Comparison of ENCODE assay signal across 8 cellular contexts in genomic region chr20:728022-728944, GRCh38. TPM values are rescaled to one million over a fixed set of nuclear protein-coding genes. Genes with fewer than 3 reads are reported as not detected.
A peak's percentile ranks its signal among the peaks of the same experiment; 100 is the strongest.
DNase-seq lines count a peak whose midpoint lies in the region; TF ChIP-seq lines count a peak whose summit lies in the region.

No MANE protein-coding gene starts in this region.

- H3K36me3 ChIP-seq in H7 (replicated peaks; ENCODE audit: control insufficient read depth, insufficient read depth, low read length) (no peaks in the 10 kb centered on the region), vagina (no peaks in the 10 kb centered on the region)

- H3K9me3 ChIP-seq in vagina, result no peaks in the 10 kb centered on the region

- H3K4me1 ChIP-seq in vagina, result peaks cover 10% of the 10 kb centered on the region

- H3K4me3 ChIP-seq in AG09309 (ENCODE audit: control insufficient read depth, low read depth, low read length), result peak overlapping the region; percentile 16
- H3K4me3 ChIP-seq in H7 (ENCODE audit: insufficient read depth, low read depth, low read length), result peak overlapping the region; percentile 56
- peak overlapping the region; percentile 22 to 31 for H3K4me3 ChIP-seq in vagina

- TF ChIP-seq CTCF in AG09309 (IDR thresholded peaks at IDR 0.05; ENCODE audit: control insufficient read depth, insufficient read depth, low read depth, low read length, missing control alignments) (peak; percentile 66), vagina (IDR thresholded peaks at IDR 0.05) (peak in 1 of 3 experiments; percentile 13)

- H3K27ac ChIP-seq in vagina, result no peak overlapping the region

- no peak for TF ChIP-seq POLR2A in vagina (IDR thresholded peaks at IDR 0.05)

- DNase-seq in AG09309 (ENCODE audit: low read depth), result no peak
- DNase-seq in H7, result peak; percentile 96
- DNase-seq in NOMO-1 treated with DMSO at 0.1 percent for 48 hours (lab: John Stamatoyannopoulos, UW; ENCODE audit: unreplicated experiment), result peak; percentile 55
- peak; percentile 69 to 74 for DNase-seq in activated T-cell treated with anti-CD3 and anti-CD28 coated beads, Interleukin-2, amount 50 U/mL, for 48 hours
- DNase-seq in germinal center (ENCODE audit: low spot score), result peak; percentile 28
- peak; percentile 29 to 95 (median 64) for DNase-seq in posterior cingulate gyrus
- DNase-seq in vagina (ENCODE audit: extremely low spot score in 2 of 2), result no peak
- no peak for DNase-seq in foreskin melanocyte

- intact Hi-C loops in posterior cingulate gyrus (cut with DNase I), result loop anchor here (5.0 kb wide), 1 partner anchor 51 kb away; the partner anchor contains the start of gene SCRT2
- intact Hi-C loops in vagina (cut with DNase I), result no loop called here

- H3K27me3 ChIP-seq in H7 (ENCODE audit: control insufficient read depth, insufficient read depth, low read length) (peaks cover 14% of the 10 kb centered on the region), vagina (no peaks in the 10 kb centered on the region)

RNA-seq across cellular contexts. Expression of gene SLC52A3, which starts 40.0 kb away (rescaled TPM):
- total RNA-seq in H7 (2014; rRNA removed; shearing (Covaris generic)), result 33.8 and 49.4 TPM in 2 replicates
- total RNA-seq in vagina, result 1.7 TPM

RNA-seq across cellular contexts. Expression of gene SCRT2, which starts 52.7 kb away (rescaled TPM):
- total RNA-seq in H7 (2014; rRNA removed; shearing (Covaris generic)), result 0.03 TPM in 1 of 2 replicates, not detected in the other
- total RNA-seq in vagina, result not detected

Comparison
In these comparisons a context has a peak if more than half of its experiments do, and no peak if none do; other contexts are left out.
1. DNase-seq: peak in H7 (single experiment), NOMO-1 treated with DMSO at 0.1 percent for 48 hours (single experiment), activated T-cell treated with anti-CD3 and anti-CD28 coated beads, Interleukin-2, amount 50 U/mL, for 48 hours (2 of 2), germinal center (single experiment) and posterior cingulate gyrus (10 of 10); none in AG09309 (single experiment), vagina (0 of 2) and foreskin melanocyte (single experiment).
2. RNA of gene SLC52A3, which starts 40.0 kb away (total RNA-seq): 33.8 to 49.4 TPM in H7; 1.7 TPM in vagina (single experiment); every median in the first group is over 10 times any median in the second.
3. Peak in every context shown above with its lines, with median percentiles within 50 percentile points of each other: H3K4me3 ChIP-seq.